ENCODE assay signal across 8 cellular contexts in genomic region chr15:42547926-42548257, GRCh38. TPM values are rescaled to one million over a fixed set of nuclear protein-coding genes. Genes with fewer than 3 reads are reported as not detected.
DNase-seq lines count a peak whose midpoint lies in the region; ATAC-seq and TF ChIP-seq lines count a peak whose summit lies in the region.

No MANE protein-coding gene starts in this region.

- no peak for TF ChIP-seq EP300 in transverse colon (IDR thresholded peaks at IDR 0.05; ENCODE audit: low read depth)

- peaks cover 80% of the 10 kb centered on the region for H3K79me2 ChIP-seq in Loucy (ENCODE audit: insufficient read depth, low read length)

- intact Hi-C loops in transverse colon (cut with DNase I; ENCODE audit: low total_unique reads) = no loop called here

- peak overlapping the region; percentile 85 for H3K4me2 ChIP-seq in Loucy (ENCODE audit: low read depth, low read length, poor library complexity, severe bottlenecking)

- H3K4me1 ChIP-seq in Loucy (ENCODE audit: insufficient read depth, low read length, poor library complexity, severe bottlenecking) (peaks cover 68% of the 10 kb centered on the region), lung (ENCODE audit: control insufficient read depth in 2 of 2, insufficient read depth in 2 of 2, low read length in 2 of 2) (peaks cover 4 to 5% of the 10 kb centered on the region in 2 donors), transverse colon (peaks cover 4 to 37% (median 21%) of the 10 kb centered on the region in 4 donors)

- WGBS in lung, 2 donors = 5 to 6% methylated on average over 9 of the region's 9 CpGs
- 0 to 4% methylated on average over 3 to 9 of the region's 9 CpGs for WGBS in transverse colon (ENCODE audit: low coverage in 1 of 2), 2 donors

- H3K9ac ChIP-seq in Loucy (ENCODE audit: low read depth, low read length, poor library complexity, severe bottlenecking) = peak overlapping the region; percentile 87

- DNase-seq in NCI-H2227 treated with DMSO at 0.1 percent for 48 hours (lab: John Stamatoyannopoulos, UW) (peak; percentile 38), NCI-H2227 (lab: John Stamatoyannopoulos, UW; ENCODE audit: unreplicated experiment) (no peak), lung (ENCODE audit: low spot score) (no peak), transverse colon (no peak)
- no peak for DNase-seq in stimulated activated CD8-positive, alpha-beta memory T cell treated with anti-CD3 and anti-CD28 coated beads, Interleukin-4, amount 100 ng/mL, for 48 hours

- TF ChIP-seq CTCF in Loucy (conservative IDR thresholded peaks at IDR 0.05; ENCODE audit: low read length) (no peak), lung (IDR thresholded peaks at IDR 0.05; ENCODE audit: control extremely low read depth, extremely low read depth) (no peak), transverse colon (IDR thresholded peaks at IDR 0.05) (no peak)

- peak overlapping the region; percentile 91 for H2AFZ ChIP-seq in Loucy (ENCODE audit: low read length)

- no peaks in the 10 kb centered on the region for H3K9me3 ChIP-seq in Loucy (ENCODE audit: insufficient read depth, low read depth, low read length)
- no peaks in the 10 kb centered on the region for H3K9me3 ChIP-seq in lung (ENCODE audit: control insufficient read depth in 2 of 2, insufficient read depth in 1 of 2, low read length in 1 of 2)
- no peaks in the 10 kb centered on the region for H3K9me3 ChIP-seq in transverse colon

- no peaks in the 10 kb centered on the region for H3K9me2 ChIP-seq in Loucy (replicated peaks; ENCODE audit: low read depth, low read length)

- in situ Hi-C loops in transverse colon (cut with MboI; ENCODE audit: low pct_ligation_motif_present in 1 of 4, low pct_unique_long_range_greater_than_20kb in 1 of 4, low sequenced_read_pairs in 3 of 4) = loop anchor here in 1 of 4 donors (25.0 kb wide), 1 partner anchor 89 kb away; no protein-coding TSS in a partner anchor

- peak; percentile 6 for ATAC-seq in lung (ENCODE audit: insufficient read depth, low FRiP score)
- no peak for ATAC-seq in GM18858 (IDR thresholded peaks at IDR 0.05; ENCODE audit: unreplicated experiment)

- H3K27ac ChIP-seq in cingulate gyrus (ENCODE audit: low read depth, low read length) = peak overlapping the region; percentile 87
- peak overlapping the region; percentile 89 to 92 for H3K27ac ChIP-seq in lung (ENCODE audit: low read depth in 1 of 2, low read length in 1 of 2)
- peak overlapping the region; percentile 91 to 98 (median 93) for H3K27ac ChIP-seq in transverse colon

- H3F3A ChIP-seq in Loucy (ENCODE audit: low read depth) = no peaks in the 10 kb centered on the region

- no peaks in the 10 kb centered on the region for H3K27me3 ChIP-seq in Loucy (ENCODE audit: insufficient read depth, low read length, poor library complexity, severe bottlenecking)
- no peaks in the 10 kb centered on the region for H3K27me3 ChIP-seq in lung (ENCODE audit: control insufficient read depth, insufficient read depth)
- H3K27me3 ChIP-seq in transverse colon = no peaks in the 10 kb centered on the region

- peaks cover 14% of the 10 kb centered on the region for H4K20me1 ChIP-seq in Loucy (ENCODE audit: insufficient read depth, low read length, poor library complexity, severe bottlenecking)

- TF ChIP-seq POLR2A in transverse colon (IDR thresholded peaks at IDR 0.05) = no peak

- H3K36me3 ChIP-seq in Loucy (ENCODE audit: insufficient read depth, low read length) (peaks cover 7% of the 10 kb centered on the region; the same call in 1 of the 2 replicates), lung (ENCODE audit: control insufficient read depth in 2 of 2, insufficient read depth in 2 of 2, low read length in 2 of 2) (peaks cover 7 to 14% of the 10 kb centered on the region in 2 donors), transverse colon (peaks cover 0 to 13% (median 0%) of the 10 kb centered on the region in 4 donors)

- H3K4me3 ChIP-seq in Loucy (ENCODE audit: low read length, poor library complexity, severe bottlenecking) (peak overlapping the region; percentile 90), lung (peak overlapping the region; percentile 63), transverse colon (peak overlapping the region; percentile 65 to 94 (median 76))

RNA-seq across cellular contexts. Expression of gene LRRC57, which starts 0.7 kb away (rescaled TPM):
- total RNA-seq in lung (10 to 100 TPM; 27.3 to 31.9 TPM), transverse colon (10 to 100 TPM; 12.3 to 42.4 (median 28.7) TPM)
- 10 to 100 TPM in 1 of 2 donors, 1 to 10 TPM in 1; 6.9 to 10.9 TPM for polyA plus RNA-seq in lung

RNA-seq across cellular contexts. Expression of gene HAUS2, which starts 0.7 kb away (rescaled TPM):
- total RNA-seq in lung (10 to 100 TPM; 19.4 to 32.3 TPM), transverse colon (10 to 100 TPM; 10.6 to 27.5 (median 13.6) TPM)
- polyA plus RNA-seq in lung = 10 to 100 TPM; 12.9 to 13.5 TPM

RNA-seq across cellular contexts. Expression of gene STARD9, which starts 27.5 kb away (rescaled TPM):
- total RNA-seq in lung = 10 to 100 TPM; 12.3 to 27.6 TPM
- polyA plus RNA-seq in lung = 1 to 10 TPM; 2.4 to 9.3 TPM
- 10 to 100 TPM; 11.1 to 52.5 (median 22.4) TPM for total RNA-seq in transverse colon

RNA-seq across cellular contexts. Expression of gene SNAP23, which starts 52.5 kb away (rescaled TPM):
- total RNA-seq in lung (10 to 100 TPM; 59.3 to 96.0 TPM), transverse colon (100 to 1,000 TPM in 1 of 4 donors, 10 to 100 TPM in 3; 19.9 to 102 (median 70.7) TPM)
- 10 to 100 TPM; 58.2 to 66.5 TPM for polyA plus RNA-seq in lung

RNA-seq across cellular contexts. Expression of gene ZNF106, which starts 57.0 kb away (rescaled TPM):
- total RNA-seq in lung = 10 to 100 TPM; 63.6 to 67.5 TPM
- polyA plus RNA-seq in lung = 10 to 100 TPM; 10.9 to 18.8 TPM
- 10 to 100 TPM; 44.2 to 60.6 (median 50.0) TPM for total RNA-seq in transverse colon
